In the genomic region with DNA sequence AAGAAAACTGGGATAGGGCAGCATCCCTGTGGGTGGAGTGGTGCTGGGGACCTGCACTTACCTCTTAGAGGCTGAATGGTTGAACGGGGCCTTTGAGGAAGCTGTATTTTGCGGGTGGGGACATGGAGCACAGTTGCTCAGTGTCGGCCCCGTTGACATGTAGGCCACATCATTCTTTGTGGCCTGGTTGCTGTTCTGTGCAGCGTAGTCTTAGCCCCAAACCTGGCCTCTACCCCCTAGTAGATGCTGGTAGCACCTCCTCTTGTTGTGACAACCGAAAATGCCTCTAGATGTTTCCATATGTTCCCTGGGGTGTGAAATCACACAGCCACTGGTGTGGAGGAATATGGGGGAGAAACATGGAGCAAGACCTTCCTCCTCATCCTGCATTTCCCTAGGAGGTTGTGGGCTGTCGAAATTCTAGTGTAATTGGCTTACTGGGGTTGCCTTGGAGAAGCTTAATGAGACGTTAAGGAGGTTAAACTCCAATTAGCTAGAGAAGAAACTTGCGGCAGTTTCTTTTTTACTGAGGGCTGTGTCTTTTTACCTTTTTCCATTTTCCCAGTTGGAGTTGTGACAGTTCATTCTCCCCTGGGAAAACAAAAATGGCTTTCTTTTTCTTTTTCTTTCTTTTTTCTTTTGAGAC, we compare ENCODE assay signal across 13 cellular contexts. TPM values are rescaled to one million over a fixed set of nuclear protein-coding genes. Genes with fewer than 3 reads are reported as not detected.
DNase-seq lines count a peak whose midpoint lies in the region; TF ChIP-seq lines count a peak whose summit lies in the region.
"Had no signal": no experiment of that assay in that cellular context is flagged by ENCODE, and none has a peak within 500 bp of the region (broad histone marks: within the 10 kb centered on the region; RNA-seq: fewer than 3 reads in every experiment).

No MANE protein-coding gene starts in this region.

- H3K4me1 Mint-ChIP-seq in IgD-negative memory B cell, result peaks cover 37 to 51% (median 42%) of the 10 kb centered on the region in 3 donors
- peaks cover 65% of the 10 kb centered on the region for H3K4me1 Mint-ChIP-seq in T-helper 2 cell treated with Interferon-gamma antibody and Interleukin-4, amounts not matched to agents 5 μg/mL and 100 μg/mL, for 36 hours (ENCODE audit: low read depth)
- H3K4me1 Mint-ChIP-seq in immature natural killer cell, result peaks cover 38 to 44% of the 10 kb centered on the region in 2 donors

- no peaks in the 10 kb centered on the region for H3K9me3 ChIP-seq in ascending aorta
- H3K9me3 ChIP-seq in colonic mucosa, result no peaks in the 10 kb centered on the region
- H3K9me3 ChIP-seq: ovary had no signal

- TF ChIP-seq CTCF in retinal pigment epithelial cell (conservative IDR thresholded peaks at IDR 0.05; ENCODE audit: low read depth, low read length), result no peak
- no peak for TF ChIP-seq CTCF in ascending aorta (IDR thresholded peaks at IDR 0.05)
- no peak for TF ChIP-seq CTCF in colonic mucosa (IDR thresholded peaks at IDR 0.05)

- H3K27ac ChIP-seq in ascending aorta, result no peak overlapping the region
- H3K27ac ChIP-seq in colonic mucosa, result no peak overlapping the region
- H3K27ac ChIP-seq: dorsolateral prefrontal cortex, ovary had no signal

- H3K4me3 Mint-ChIP-seq in IgD-negative memory B cell (peak overlapping the region in 2 of 4 donors; percentile 33 to 41), immature natural killer cell (no peak overlapping the region)
- peak overlapping the region; percentile 81 for H3K4me3 Mint-ChIP-seq in T-helper 2 cell treated with Interferon-gamma antibody and Interleukin-4, amounts not matched to agents 5 μg/mL and 100 μg/mL, for 36 hours

- no peak overlapping the region for H3K9ac ChIP-seq in colonic mucosa (ENCODE audit: low read depth in 2 of 2, low read length in 2 of 2)

- no peaks in the 10 kb centered on the region for H3K27me3 Mint-ChIP-seq in IgD-negative memory B cell
- H3K27me3 Mint-ChIP-seq in T-helper 2 cell treated with Interferon-gamma antibody and Interleukin-4, amounts not matched to agents 5 μg/mL and 100 μg/mL, for 36 hours (ENCODE audit: low read depth), result no peaks in the 10 kb centered on the region
- H3K27me3 Mint-ChIP-seq in immature natural killer cell (ENCODE audit: low read depth in 3 of 3), result peaks cover 0 to 3% (median 2%) of the 10 kb centered on the region in 3 donors

- no peak overlapping the region for H3K4me3 ChIP-seq in retinal pigment epithelial cell (ENCODE audit: low read length)
- H3K4me3 ChIP-seq in ascending aorta, result no peak overlapping the region
- H3K4me3 ChIP-seq in colonic mucosa, result no peak overlapping the region
- H3K4me3 ChIP-seq: dorsolateral prefrontal cortex, ovary had no signal

- peaks cover 2% of the 10 kb centered on the region for H3K36me3 Mint-ChIP-seq in IgD-negative memory B cell
- H3K36me3 Mint-ChIP-seq in T-helper 2 cell treated with Interferon-gamma antibody and Interleukin-4, amounts not matched to agents 5 μg/mL and 100 μg/mL, for 36 hours (ENCODE audit: low read depth), result peaks cover 38% of the 10 kb centered on the region
- peaks cover 0 to 6% (median 0%) of the 10 kb centered on the region in 3 donors for H3K36me3 Mint-ChIP-seq in immature natural killer cell

- H3K27me3 ChIP-seq in ascending aorta (no peaks in the 10 kb centered on the region), colonic mucosa (no peaks in the 10 kb centered on the region)
- H3K27me3 ChIP-seq: dorsolateral prefrontal cortex, ovary had no signal

- H3K27ac Mint-ChIP-seq in IgD-negative memory B cell (peak overlapping the region; percentile 49 to 97 (median 90)), immature natural killer cell (peak overlapping the region in 5 of 6 donors; percentile 50 to 88 (median 71))
- peak overlapping the region; percentile 97 for H3K27ac Mint-ChIP-seq in T-helper 2 cell treated with Interferon-gamma antibody and Interleukin-4, amounts not matched to agents 5 μg/mL and 100 μg/mL, for 36 hours

- DNase-seq in T-helper 2 cell treated with Interferon-gamma antibody and Interleukin-4, amounts not matched to agents 5 μg/mL and 100 μg/mL, for 36 hours (ENCODE audit: low spot score), result no peak
- no peak for DNase-seq in immature natural killer cell
- peak; percentile 52 for DNase-seq in retinal pigment epithelial cell (ENCODE audit: low read depth)
- DNase-seq in ascending aorta (ENCODE audit: low spot score in 2 of 2), result no peak
- DNase-seq in colonic mucosa, result no peak
- no peak for DNase-seq in A172 (ENCODE audit: low spot score)
- DNase-seq: DMS 273 treated with DMSO at 0.1 percent for 48 hours; dorsolateral prefrontal cortex; left colon; NCI-H1694; ovary; stimulated activated CD4-positive, alpha-beta T cell treated with anti-CD3 and anti-CD28 coated beads, Interleukin-2, amount 100 ng/mL, for 24 hours had no signal

- peaks cover 0 to 5% (median 4%) of the 10 kb centered on the region in 3 donors for H3K9me3 Mint-ChIP-seq in IgD-negative memory B cell
- H3K9me3 Mint-ChIP-seq in T-helper 2 cell treated with Interferon-gamma antibody and Interleukin-4, amounts not matched to agents 5 μg/mL and 100 μg/mL, for 36 hours, result peaks cover 12% of the 10 kb centered on the region
- H3K9me3 Mint-ChIP-seq in immature natural killer cell, result no peaks in the 10 kb centered on the region

- no peaks in the 10 kb centered on the region for H3K36me3 ChIP-seq in ascending aorta
- no peaks in the 10 kb centered on the region for H3K36me3 ChIP-seq in colonic mucosa
- H3K36me3 ChIP-seq: ovary had no signal

- intact Hi-C loops in ascending aorta (cut with DNase I) (no loop called here), colonic mucosa (cut with DNase I) (loop anchor here (10.0 kb wide), 1 partner anchor 56 kb away; no protein-coding TSS in a partner anchor)

- H3K4me1 ChIP-seq in ascending aorta (peaks cover 21 to 35% of the 10 kb centered on the region in 2 donors), colonic mucosa (no peaks in the 10 kb centered on the region)

RNA-seq across cellular contexts. Expression of a gene that starts 9.4 kb away (rescaled TPM):
- 5.8 TPM for polyA plus RNA-seq in IgD-negative memory B cell
- 1 to 10 TPM; 2.3 to 3.6 (median 2.3) TPM for polyA plus RNA-seq in immature natural killer cell
- 144 TPM for total RNA-seq in ascending aorta
- 10 to 100 TPM; 22.0 to 22.2 TPM for total RNA-seq in colonic mucosa
- 14.6 and 15.5 TPM in 2 replicates for total RNA-seq in A172 (2014; rRNA removed; shearing (Covaris generic))
